ENCODE assay signal across 7 cellular contexts in the genomic region with DNA sequence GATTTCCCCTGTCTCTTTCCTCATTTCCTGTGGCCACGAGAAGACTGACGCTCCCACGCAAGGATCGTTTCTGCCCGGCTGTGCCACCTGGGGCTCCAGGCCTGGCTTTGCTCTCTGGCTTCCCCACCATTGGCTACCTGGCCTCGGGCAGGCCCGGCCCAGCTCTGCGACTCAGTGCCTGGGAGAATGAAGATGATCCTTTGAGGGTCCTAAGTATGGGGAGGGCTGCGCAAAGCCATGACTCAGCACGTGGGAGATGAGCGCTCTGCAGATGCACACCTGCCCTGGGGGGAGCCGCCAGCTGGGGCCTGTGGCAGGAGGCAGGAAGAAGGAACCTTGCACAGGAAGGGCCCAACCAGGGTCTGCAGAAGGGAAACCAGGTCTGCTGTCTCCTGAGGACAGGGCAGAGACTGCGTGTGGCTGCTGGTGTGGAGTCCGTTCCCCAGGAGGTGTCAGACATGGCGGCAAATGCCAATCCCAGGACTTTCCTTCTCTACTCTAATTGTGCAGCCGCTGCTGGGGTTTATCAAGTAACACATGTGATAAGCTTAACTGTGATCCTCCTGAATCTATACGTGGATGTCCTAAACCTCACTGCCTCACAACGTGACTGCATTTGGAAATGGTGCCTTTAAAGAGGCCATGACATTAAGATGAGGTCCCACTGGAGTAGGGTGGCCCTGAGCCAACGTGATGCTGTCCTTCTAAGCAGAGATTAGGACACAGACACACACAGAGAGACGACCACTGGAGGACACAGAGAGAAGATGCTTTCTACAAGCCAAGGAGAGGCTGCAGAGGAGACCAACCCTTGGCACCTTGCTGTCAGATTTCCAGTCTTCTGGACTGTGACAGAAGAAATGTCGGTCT. TPM values are rescaled to one million over a fixed set of nuclear protein-coding genes. Genes with fewer than 3 reads are reported as not detected.
DNase-seq lines count a peak whose midpoint lies in the region; ATAC-seq, FAIRE-seq and TF ChIP-seq lines count a peak whose summit lies in the region.

No MANE protein-coding gene starts in this region.

- H3K9ac ChIP-seq in kidney (ENCODE audit: low read length in 2 of 2), result no peak overlapping the region

- peaks cover 18% of the 10 kb centered on the region for H3K36me3 Mint-ChIP-seq in activated naive CD4-positive, alpha-beta T cell treated with anti-CD3 and anti-CD28 coated beads, Interleukin-2, amount 50 U/mL, for 24 hours

- H3K4me1 ChIP-seq in psoas muscle (peaks cover 57% of the 10 kb centered on the region), kidney (ENCODE audit: control insufficient read depth in 1 of 2, insufficient read depth in 1 of 2, low read depth in 1 of 2, low read length in 2 of 2) (peaks cover 36 to 42% of the 10 kb centered on the region in 2 donors)

- H3K9me3 Mint-ChIP-seq in activated naive CD4-positive, alpha-beta T cell treated with anti-CD3 and anti-CD28 coated beads, Interleukin-2, amount 50 U/mL, for 24 hours, result no peaks in the 10 kb centered on the region

- H3K27me3 Mint-ChIP-seq in activated naive CD4-positive, alpha-beta T cell treated with anti-CD3 and anti-CD28 coated beads, Interleukin-2, amount 50 U/mL, for 24 hours, result no peaks in the 10 kb centered on the region

- H3K4me3 Mint-ChIP-seq in activated naive CD4-positive, alpha-beta T cell treated with anti-CD3 and anti-CD28 coated beads, Interleukin-2, amount 50 U/mL, for 24 hours, result peak overlapping the region; percentile 77

- intact Hi-C loops in psoas muscle (cut with DNase I) (loop anchor here in 1 of 2 donors (5.0 kb wide), 1 partner anchor 33 kb away; the partner anchor contains the start of gene MBP), kidney (cut with DNase I) (no loop called here)

- TF ChIP-seq CTCF in psoas muscle (IDR thresholded peaks at IDR 0.05), result no peak
- no peak for TF ChIP-seq CTCF in kidney (IDR thresholded peaks at IDR 0.05; ENCODE audit: borderline replicate concordance, extremely low read depth, insufficient read depth)

- H3K4me3 ChIP-seq in psoas muscle, result no peak overlapping the region
- no peak overlapping the region for H3K4me3 ChIP-seq in kidney (ENCODE audit: low read length in 2 of 2)

- H3K27ac Mint-ChIP-seq in activated naive CD4-positive, alpha-beta T cell treated with anti-CD3 and anti-CD28 coated beads, Interleukin-2, amount 50 U/mL, for 24 hours, result peak overlapping the region; percentile 99

- 75 to 79% (median 76%) methylated on average over 21 of the region's 21 CpGs for WGBS in psoas muscle, 3 donors

- H3K9me3 ChIP-seq in psoas muscle, result no peaks in the 10 kb centered on the region
- H3K9me3 ChIP-seq in kidney (ENCODE audit: control insufficient read depth in 1 of 2, low read length in 2 of 2), result no peaks in the 10 kb centered on the region

- H3K27me3 ChIP-seq in psoas muscle (ENCODE audit: insufficient read depth in 3 of 3, low read length in 2 of 3), result no peaks in the 10 kb centered on the region

- H3K27ac ChIP-seq in psoas muscle (peak overlapping the region; percentile 77), kidney (ENCODE audit: low read depth in 2 of 2, low read length in 2 of 2) (peak overlapping the region in 1 of 2 donors; percentile 15)

- H3K36me3 ChIP-seq in psoas muscle (ENCODE audit: insufficient read depth in 1 of 2, low read depth in 1 of 2), result peaks cover 0 to 15% of the 10 kb centered on the region in 2 donors
- H3K36me3 ChIP-seq in kidney (ENCODE audit: control insufficient read depth in 1 of 2, insufficient read depth in 2 of 2, low read length in 2 of 2), result peaks cover 0 to 6% of the 10 kb centered on the region in 2 donors

- no peak for FAIRE-seq in kidney (lab: Jason Lieb, UNC)

- H3K4me1 Mint-ChIP-seq in activated naive CD4-positive, alpha-beta T cell treated with anti-CD3 and anti-CD28 coated beads, Interleukin-2, amount 50 U/mL, for 24 hours, result peaks cover 98% of the 10 kb centered on the region

- peak; percentile 25 for TF ChIP-seq POLR2A in GM18951 (IDR thresholded peaks at IDR 0.05; ENCODE audit: extremely low read depth, insufficient read depth, insufficient read length)

- peak; percentile 71 for DNase-seq in KBM-7
- DNase-seq in psoas muscle, result peak in 1 of 2 donors; percentile 58
- DNase-seq in kidney, result no peak

- in situ Hi-C loops in GM18951 (cut with MboI; ENCODE audit: low sequenced_read_pairs, unreplicated experiment), result no loop called here
- in situ Hi-C loops in KBM-7 (cut with MboI; ENCODE audit: low pct_unique_long_range_greater_than_20kb, low sequenced_read_pairs), result no loop called here

- no peak for ATAC-seq in psoas muscle
- no peak for ATAC-seq in HG03457 (IDR thresholded peaks at IDR 0.05; ENCODE audit: unreplicated experiment)
- no peak for ATAC-seq in HG02973 (IDR thresholded peaks at IDR 0.05; ENCODE audit: unreplicated experiment)

RNA-seq across cellular contexts. Expression of gene MBP, which starts 32.8 kb away (rescaled TPM):
- total RNA-seq in psoas muscle, result 10 to 100 TPM; 51.6 to 88.2 (median 78.6) TPM
- 10 to 100 TPM; 16.4 to 43.9 (median 40.8) TPM for polyA plus RNA-seq in psoas muscle
- total RNA-seq in kidney, result 61.2 TPM
- 15.1 TPM for polyA plus RNA-seq in kidney (ENCODE audit: insufficient read depth, low read depth, low replicate concordance)
